ENCODE assay signal across 8 cellular contexts in genomic region chr2:32627441-32627900, GRCh38. TPM values are rescaled to one million over a fixed set of nuclear protein-coding genes. Genes with fewer than 3 reads are reported as not detected.
DNase-seq lines count a peak whose midpoint lies in the region; ATAC-seq, FAIRE-seq and TF ChIP-seq lines count a peak whose summit lies in the region.

No MANE protein-coding gene starts in this region.

- peak overlapping the region; percentile 60 for H3K4me3 ChIP-seq in A549
- H3K4me3 ChIP-seq in mononuclear cell (ENCODE audit: low read length), result peak overlapping the region; percentile 75
- peak overlapping the region; percentile 96 for H3K4me3 ChIP-seq in thoracic aorta

- H3K36me3 ChIP-seq in thoracic aorta, result peaks cover 4% of the 10 kb centered on the region

- no peaks in the 10 kb centered on the region for H3K27me3 Mint-ChIP-seq in effector memory CD8-positive, alpha-beta T cell

- H3K27ac Mint-ChIP-seq in effector memory CD8-positive, alpha-beta T cell, result peak overlapping the region; percentile 90 to 95

- no peak for FAIRE-seq in A549 (lab: Jason Lieb, UNC)

- H3K9me3 ChIP-seq in A549 (no peaks in the 10 kb centered on the region), mononuclear cell (ENCODE audit: low read depth, low read length) (no peaks in the 10 kb centered on the region), thoracic aorta (no peaks in the 10 kb centered on the region)

- no peaks in the 10 kb centered on the region for H3K9me3 Mint-ChIP-seq in effector memory CD8-positive, alpha-beta T cell

- H3K4me3 Mint-ChIP-seq in effector memory CD8-positive, alpha-beta T cell, result peak overlapping the region; percentile 93 to 96

- peak; percentile 58 to 67 for ATAC-seq in A549
- ATAC-seq in GM18517 (IDR thresholded peaks at IDR 0.05; ENCODE audit: unreplicated experiment), result peak; percentile 43
- ATAC-seq in HG03025 (IDR thresholded peaks at IDR 0.05; ENCODE audit: low FRiP score, unreplicated experiment), result peak; percentile 33
- ATAC-seq in SK-N-SH treated with all-trans-retinoic acid at 6 μM for 48 hours, result peak; percentile 49
- peak; percentile 23 for ATAC-seq in effector memory CD8-positive, alpha-beta T cell (replicated peaks)
- ATAC-seq in thoracic aorta (ENCODE audit: insufficient number of reproducible peaks, low FRiP score, low read depth), result peak; percentile 88

- H3K4me1 ChIP-seq in A549 (peaks cover 5% of the 10 kb centered on the region), mononuclear cell (ENCODE audit: insufficient read depth, low read length) (peaks cover 15% of the 10 kb centered on the region), thoracic aorta (ENCODE audit: control insufficient read depth in 1 of 2, low read depth in 2 of 2) (peaks cover 14 to 31% of the 10 kb centered on the region in 2 donors)

- peaks cover 20 to 22% of the 10 kb centered on the region in 2 donors for H3K4me1 Mint-ChIP-seq in effector memory CD8-positive, alpha-beta T cell (ENCODE audit: low read depth in 2 of 2)

- DNase-seq in A549 (ENCODE audit: low read depth in 1 of 2, low spot score in 1 of 2), result peak; percentile 14 to 36
- no peak for DNase-seq in effector memory CD8-positive, alpha-beta T cell
- DNase-seq in thoracic aorta (ENCODE audit: low spot score), result no peak
- no peak for DNase-seq in NK-92 (lab: John Stamatoyannopoulos, UW; ENCODE audit: unreplicated experiment)

- H3K27me3 ChIP-seq in mononuclear cell (ENCODE audit: insufficient read depth, low read length), result no peaks in the 10 kb centered on the region
- H3K27me3 ChIP-seq in thoracic aorta (replicated peaks; ENCODE audit: insufficient read depth), result no peaks in the 10 kb centered on the region

- TF ChIP-seq CTCF in A549 (IDR thresholded peaks at IDR 0.05) (no peak), thoracic aorta (IDR thresholded peaks at IDR 0.05) (peak; percentile 23)

- POLR2A ChIA-PET in A549 (lab: Yijun Ruan, JAX), result no interaction called here

- H3K36me3 Mint-ChIP-seq in effector memory CD8-positive, alpha-beta T cell (ENCODE audit: insufficient read depth), result peaks cover 37% of the 10 kb centered on the region

- WGBS in A549 (ENCODE audit: missing lambda C conversion rate), result 29% methylated on average over 19 of the region's 19 CpGs

- peak overlapping the region; percentile 84 for H3K4me2 ChIP-seq in A549

- peak overlapping the region; percentile 68 to 89 for H3K27ac ChIP-seq in A549
- H3K27ac ChIP-seq in thoracic aorta, result peak overlapping the region; percentile 62 to 87

- no peak for TF ChIP-seq RAD21 in A549 (conservative IDR thresholded peaks at IDR 0.05 in 1 of 2, IDR thresholded peaks at IDR 0.05 in 1 of 2)

- TF ChIP-seq EP300 in A549 (IDR thresholded peaks at IDR 0.05), result no peak

- CTCF ChIA-PET in A549 (lab: Yijun Ruan, JAX), result interaction anchor here (0.8 to 1.4 kb wide), 4 partner anchors 15 to 79 kb away, joined by 3 to 6 read pairs (median 4); no protein-coding TSS in a partner anchor

- no peak for TF ChIP-seq POLR2A in A549 (IDR thresholded peaks at IDR 0.05; ENCODE audit: low read length)

TF ChIP-seq in A549, 52 proteins besides CTCF, POLR2A, EP300 and RAD21:
- no peak for TF ChIP-seq JUN (IDR thresholded peaks at IDR 0.05)
- no peak for TF ChIP-seq ZSCAN20 (CRISPR knock-in tag; IDR thresholded peaks at IDR 0.05)
- peak; percentile 19; the same call in 1 of the 2 replicates for TF ChIP-seq E2F6 (IDR thresholded peaks at IDR 0.05; ENCODE audit: borderline replicate concordance, low read depth)

TF ChIP-seq in SK-N-SH treated with all-trans-retinoic acid at 6 μM for 48 hours, 23 proteins besides CTCF, POLR2A, EP300 and RAD21:
- TF ChIP-seq ISL1 (CRISPR knock-in tag; IDR thresholded peaks at IDR 0.05) (0 out of 2 replicates have a peak, but pooled peaks have one; percentile 32), POU6F1 (CRISPR knock-in tag; IDR thresholded peaks at IDR 0.05; ENCODE audit: borderline replicate concordance, low read depth) (no peak), ZNF565 (CRISPR knock-in tag; conservative IDR thresholded peaks at IDR 0.05; ENCODE audit: low read depth) (0 out of 2 replicates have a peak, but pooled peaks have one; percentile 38)

RNA-seq across cellular contexts. Expression of gene TTC27, which starts 0.4 kb away (rescaled TPM):
- polyA plus RNA-seq in A549 (2011; rRNA removed) (42.8 and 56.2 TPM in 2 replicates), A549 (2017; fragmentation: RNase III; extraction: RNeasy Plus Mini Kit Qiagen cat#74134 plus additional on column Dnase treatment) (21.7 to 24.9 TPM (median 22.7 TPM) in 3 replicates)
- polyA plus RNA-seq in A549 (2012; cell fraction: cytosol; rRNA removed), result 12.4 and 13.9 TPM in 2 replicates
- polyA plus RNA-seq in A549 (2012; cell fraction: nucleus; rRNA removed), result 10.8 and 17.1 TPM in 2 replicates
- polyA minus RNA-seq in A549 (2011; rRNA and poly(A)+ RNA removed), result 36.2 and 59.9 TPM in 2 replicates
- total RNA-seq in mononuclear cell (10.8 TPM), thoracic aorta (10 to 100 TPM; 11.9 to 23.2 TPM)

Comparison
In these comparisons a context has a peak if more than half of its experiments do, and no peak if none do; other contexts are left out.
1. ATAC-seq: peak in every context shown above with its lines; median percentile 88 in thoracic aorta; 62 in A549; 49 in SK-N-SH treated with all-trans-retinoic acid at 6 μM for 48 hours; 43 in GM18517; 33 in HG03025; 23 in effector memory CD8-positive, alpha-beta T cell.
2. DNase-seq: peak in A549 (2 of 2); none in effector memory CD8-positive, alpha-beta T cell (0 of 3), thoracic aorta (single experiment) and NK-92 (single experiment).
3. Peak in every context shown above with its lines, with median percentiles within 50 percentile points of each other: H3K4me3 ChIP-seq.